ENCODE assay signal across 20 cellular contexts in genomic region chr7:82655965-82656364, GRCh38.
A peak's percentile ranks its signal among the peaks of the same experiment; 100 is the strongest.
DNase-seq lines count a peak whose midpoint lies in the region; ATAC-seq, FAIRE-seq and TF ChIP-seq lines count a peak whose summit lies in the region.
"Had no signal": no experiment of that assay in that cellular context is flagged by ENCODE, and none has a peak within 500 bp of the region (broad histone marks: within the 10 kb centered on the region; RNA-seq: fewer than 3 reads in every experiment).

No MANE protein-coding gene starts in this region.

- H4K20me1 ChIP-seq in GM23338 (replicated peaks; ENCODE audit: insufficient read depth) (no peaks in the 10 kb centered on the region), astrocyte (ENCODE audit: insufficient read depth, low read length) (no peaks in the 10 kb centered on the region)
- H4K20me1 ChIP-seq: BLaER1 treated with 17β-estradiol and CSF1 and Interleukin-3, amounts not matched to agents 10 nM and 100 nM had no signal

- in situ Hi-C loops in astrocyte of the spinal cord (cut with HindIII; ENCODE audit: low sequenced_read_pairs), result no loop called here

- H3K36me3 Mint-ChIP-seq in GM23338 (ENCODE audit: low read depth), result peaks cover 7% of the 10 kb centered on the region; the same call in 2 of the 3 replicates
- no peaks in the 10 kb centered on the region for H3K36me3 Mint-ChIP-seq in astrocyte (ENCODE audit: low read depth, unreplicated experiment)
- H3K36me3 Mint-ChIP-seq: CD8-positive, alpha-beta T cell had no signal

- H3K4me3 ChIP-seq in GM23338, result no peak overlapping the region
- no peak overlapping the region for H3K4me3 ChIP-seq in astrocyte (ENCODE audit: insufficient read depth, low read depth, low read length)
- H3K4me3 ChIP-seq in astrocyte of the spinal cord (ENCODE audit: low read depth, low read length), result no peak overlapping the region
- H3K4me3 ChIP-seq: BLaER1 treated with 17β-estradiol and CSF1 and Interleukin-3, amounts not matched to agents 10 nM and 100 nM had no signal

- no peak overlapping the region for H3K4me3 Mint-ChIP-seq in GM23338
- no peak overlapping the region for H3K4me3 Mint-ChIP-seq in astrocyte (ENCODE audit: unreplicated experiment)
- H3K4me3 Mint-ChIP-seq: CD4-positive, alpha-beta T cell; CD8-positive, alpha-beta T cell had no signal

- H3K9ac ChIP-seq in astrocyte (ENCODE audit: low read length), result no peak overlapping the region
- H3K9ac ChIP-seq: BLaER1 treated with 17β-estradiol and CSF1 and Interleukin-3, amounts not matched to agents 10 nM and 100 nM had no signal

- no peaks in the 10 kb centered on the region for H3F3A ChIP-seq in GM23338 (replicated peaks; ENCODE audit: low read depth)

- no peaks in the 10 kb centered on the region for H3K9me2 ChIP-seq in GM23338 (ENCODE audit: insufficient read depth)

- H3K4me1 ChIP-seq in GM23338 (ENCODE audit: insufficient read depth), result no peaks in the 10 kb centered on the region
- no peaks in the 10 kb centered on the region for H3K4me1 ChIP-seq in astrocyte (ENCODE audit: insufficient read depth, low read length)
- H3K4me1 ChIP-seq: Caco-2 had no signal

- DNase-seq in GM23338 (ENCODE audit: low spot score) (no peak), astrocyte (ENCODE audit: low read depth) (peak; percentile 57), astrocyte of the spinal cord (ENCODE audit: low read depth, low spot score) (peak; percentile 24), NCI-H146 treated with DMSO at 0.1 percent for 48 hours (lab: John Stamatoyannopoulos, UW; ENCODE audit: unreplicated experiment) (no peak), SW480 (ENCODE audit: low spot score) (no peak), inferior parietal cortex (ENCODE audit: extremely low spot score) (no peak)
- DNase-seq in stimulated activated CD8-positive, alpha-beta memory T cell treated with anti-CD3 and anti-CD28 coated beads, Interleukin-4, amount 100 ng/mL, for 48 hours, result no peak
- DNase-seq: 8988T; ACHN; Caco-2; Calu3; CD4-positive, alpha-beta T cell; CD8-positive, alpha-beta T cell; DMS79 treated with DMSO at 0.1 percent for 48 hours; GF-D8 had no signal

- H3K27me3 Mint-ChIP-seq in GM23338 (ENCODE audit: insufficient read depth, low read depth, poor library complexity) (peaks cover 2% of the 10 kb centered on the region), astrocyte (ENCODE audit: low read depth, unreplicated experiment) (no peaks in the 10 kb centered on the region)
- H3K27me3 Mint-ChIP-seq: CD4-positive, alpha-beta T cell had no signal

- H2AFZ ChIP-seq in GM23338, result peak overlapping the region; percentile 3; the same call in 1 of the 2 replicates
- no peak overlapping the region for H2AFZ ChIP-seq in astrocyte (ENCODE audit: low read depth, low read length)

- 0 out of 2 replicates have a peak, but pooled peaks cover 5% of the 10 kb centered on the region for H3K36me3 ChIP-seq in GM23338 (ENCODE audit: insufficient read depth)
- H3K36me3 ChIP-seq in astrocyte (ENCODE audit: insufficient read depth, low read length), result no peaks in the 10 kb centered on the region
- H3K36me3 ChIP-seq: BLaER1 treated with 17β-estradiol and CSF1 and Interleukin-3, amounts not matched to agents 10 nM and 100 nM had no signal

- H3K27ac Mint-ChIP-seq in GM23338 (no peak overlapping the region), astrocyte (ENCODE audit: unreplicated experiment) (no peak overlapping the region)
- H3K27ac Mint-ChIP-seq: CD4-positive, alpha-beta T cell; CD8-positive, alpha-beta T cell had no signal

- no peaks in the 10 kb centered on the region for H3K9me3 ChIP-seq in astrocyte (ENCODE audit: insufficient read depth, low read depth, low read length)
- H3K9me3 ChIP-seq: Caco-2 had no signal

- H3K9me3 Mint-ChIP-seq in GM23338, result peaks cover 21% of the 10 kb centered on the region
- peaks cover 11% of the 10 kb centered on the region for H3K9me3 Mint-ChIP-seq in astrocyte (ENCODE audit: unreplicated experiment)

- no peak overlapping the region for H3K4me2 ChIP-seq in GM23338
- no peak overlapping the region for H3K4me2 ChIP-seq in astrocyte (ENCODE audit: low read length)
- H3K4me2 ChIP-seq: BLaER1 treated with 17β-estradiol and CSF1 and Interleukin-3, amounts not matched to agents 10 nM and 100 nM had no signal

- H3K27me3 ChIP-seq in GM23338 (ENCODE audit: insufficient read depth), result no peaks in the 10 kb centered on the region
- no peaks in the 10 kb centered on the region for H3K27me3 ChIP-seq in astrocyte (ENCODE audit: insufficient read depth, low read length)
- H3K27me3 ChIP-seq: BLaER1 treated with 17β-estradiol and CSF1 and Interleukin-3, amounts not matched to agents 10 nM and 100 nM had no signal

- no peak for ATAC-seq in GM23338
- ATAC-seq: CD8-positive, alpha-beta T cell had no signal

- FAIRE-seq in astrocyte (lab: Jason Lieb, UNC), result no peak
- FAIRE-seq: D721Med, GM12892, GM18507 had no signal

- TF ChIP-seq CTCF in GM23338 (conservative IDR thresholded peaks at IDR 0.05; ENCODE audit: low read depth in 2 of 2) (no peak), astrocyte (IDR thresholded peaks at IDR 0.05; ENCODE audit: insufficient read depth, low read depth, low read length) (no peak), astrocyte of the spinal cord (IDR thresholded peaks at IDR 0.05; ENCODE audit: low read depth, low read length) (no peak)

- H3K4me1 Mint-ChIP-seq in GM23338 (peaks cover 6% of the 10 kb centered on the region; the same call in 2 of the 3 replicates), astrocyte (ENCODE audit: low read depth, unreplicated experiment) (no peaks in the 10 kb centered on the region)

- H3K79me2 ChIP-seq in GM23338 (replicated peaks; ENCODE audit: insufficient read depth) (no peaks in the 10 kb centered on the region), astrocyte (ENCODE audit: insufficient read depth, low read length) (no peaks in the 10 kb centered on the region)

- H3K27ac ChIP-seq in GM23338 (ENCODE audit: low read depth) (no peak overlapping the region), astrocyte (ENCODE audit: low read depth, low read length) (no peak overlapping the region)
- H3K27ac ChIP-seq: BLaER1 treated with 17β-estradiol and CSF1 and Interleukin-3, amounts not matched to agents 10 nM and 100 nM; C4-2B had no signal

TF ChIP-seq in GM23338, 12 proteins besides CTCF, POLR2A, EP300 and RAD21:
- TF ChIP-seq ZNF114 (CRISPR knock-in tag; IDR thresholded peaks at IDR 0.05) (no peak), ETS1 (IDR thresholded peaks at IDR 0.05) (no peak), JUNB (IDR thresholded peaks at IDR 0.05; ENCODE audit: unreplicated experiment) (no peak)

Comparison
In these comparisons a context has a peak if more than half of its experiments do, and no peak if none do; other contexts are left out.
1. DNase-seq: peak in astrocyte (single experiment) and astrocyte of the spinal cord (single experiment); none in GM23338 (single experiment), NCI-H146 treated with DMSO at 0.1 percent for 48 hours (single experiment), stimulated activated CD8-positive, alpha-beta memory T cell treated with anti-CD3 and anti-CD28 coated beads, Interleukin-4, amount 100 ng/mL, for 48 hours (single experiment), SW480 (single experiment) and inferior parietal cortex (single experiment).